Comparison of ENCODE assay signal across 22 cellular contexts in genomic region chr3:11898611-11899325, GRCh38. TPM values are rescaled to one million over a fixed set of nuclear protein-coding genes. Genes with fewer than 3 reads are reported as not detected.
DNase-seq lines count a peak whose midpoint lies in the region; ATAC-seq and TF ChIP-seq lines count a peak whose summit lies in the region.
"Had no signal": no experiment of that assay in that cellular context is flagged by ENCODE, and none has a peak within 500 bp of the region (broad histone marks: within the 10 kb centered on the region; RNA-seq: fewer than 3 reads in every experiment).

No MANE protein-coding gene starts in this region.

- H3K27me3 ChIP-seq in Panc1 (ENCODE audit: control insufficient read depth, insufficient read depth, low read length): no peaks in the 10 kb centered on the region
- H3K27me3 ChIP-seq in upper lobe of right lung: no peaks in the 10 kb centered on the region
- H3K27me3 ChIP-seq in PC-3 (ENCODE audit: low read length): peaks cover 50% of the 10 kb centered on the region
- H3K27me3 ChIP-seq: MG63 had no signal

- no peaks in the 10 kb centered on the region for H3K36me3 ChIP-seq in Panc1 (ENCODE audit: control insufficient read depth, insufficient read depth, low read length)
- no peaks in the 10 kb centered on the region for H3K36me3 ChIP-seq in upper lobe of right lung
- H3K36me3 ChIP-seq in PC-3 (ENCODE audit: low read depth, low read length): no peaks in the 10 kb centered on the region
- H3K36me3 ChIP-seq: MG63 had no signal

- POLR2A ChIA-PET in Panc1 (lab: Charles Lee) (no interaction called here), PC-3 (lab: Charles Lee; ENCODE audit: unreplicated experiment) (no interaction called here)

- H2AFZ ChIP-seq in PC-3 (ENCODE audit: low read length): no peak overlapping the region

- TF ChIP-seq CTCF in Panc1 (IDR thresholded peaks at IDR 0.05): no peak
- TF ChIP-seq CTCF in upper lobe of right lung (IDR thresholded peaks at IDR 0.05): no peak
- TF ChIP-seq CTCF in PC-3 (conservative IDR thresholded peaks at IDR 0.05; ENCODE audit: low read depth, low read length): no peak

- no peak overlapping the region for H3K4me2 ChIP-seq in PC-3 (ENCODE audit: low read length)

- ATAC-seq in Panc1 (0 out of 2 replicates have a peak, but pooled peaks have one; percentile 26), upper lobe of right lung (peak; percentile 35), GM21576 (IDR thresholded peaks at IDR 0.05; ENCODE audit: unreplicated experiment) (no peak), PC-3 (no peak)
- ATAC-seq: CD8-positive, alpha-beta T cell; HCT116; T-helper 17 cell had no signal

- H3K27ac ChIP-seq in Panc1 (ENCODE audit: low read length) (no peak overlapping the region), upper lobe of right lung (no peak overlapping the region), PC-3 (ENCODE audit: low read length) (no peak overlapping the region)
- H3K27ac ChIP-seq: 22Rv1 had no signal

- CTCF ChIA-PET in Panc1 (lab: Charles Lee) (no interaction called here), PC-3 (lab: Charles Lee) (no interaction called here)

- no TSS peak for BruUV-seq in Panc1 (replicated peaks; lab: Mats Ljungman, UMichigan)
- no TSS peak for BruUV-seq in PC-3 (replicated peaks; lab: Mats Ljungman, UMichigan)

- no peaks in the 10 kb centered on the region for H4K20me1 ChIP-seq in PC-3 (ENCODE audit: low read length)

- no peaks in the 10 kb centered on the region for H3K9me3 ChIP-seq in Panc1 (ENCODE audit: control insufficient read depth, insufficient read depth, low read depth, low read length)
- no peaks in the 10 kb centered on the region for H3K9me3 ChIP-seq in upper lobe of right lung
- no peaks in the 10 kb centered on the region for H3K9me3 ChIP-seq in PC-3 (ENCODE audit: low read length)
- H3K9me3 ChIP-seq: MG63 had no signal

- no peaks in the 10 kb centered on the region for H3K4me1 ChIP-seq in Panc1 (ENCODE audit: control insufficient read depth, insufficient read depth, low read length)
- H3K4me1 ChIP-seq in upper lobe of right lung: no peaks in the 10 kb centered on the region
- no peaks in the 10 kb centered on the region for H3K4me1 ChIP-seq in PC-3 (ENCODE audit: insufficient read depth, low read length)

- no peak overlapping the region for H3K9ac ChIP-seq in PC-3 (ENCODE audit: low read length)

- intact Hi-C loops in Panc1 (cut with micrococcal nuclease; ENCODE audit: unreplicated experiment): no loop called here
- intact Hi-C loops in upper lobe of right lung (cut with DNase I): no loop called here
- intact Hi-C loops in PC-3 (cut with micrococcal nuclease): no loop called here

- H3K79me2 ChIP-seq in PC-3 (ENCODE audit: low read length): no peaks in the 10 kb centered on the region

- in situ Hi-C loops in Panc1 (cut with HindIII; ENCODE audit: low pct_unique_long_range_greater_than_20kb, low sequenced_read_pairs): no loop called here

- peak; percentile 24 for DNase-seq in NCI-H2029 treated with DMSO at 0.1 percent for 48 hours (lab: John Stamatoyannopoulos, UW)
- DNase-seq in NCI-H2029 (lab: John Stamatoyannopoulos, UW): no peak
- DNase-seq in Panc1 (ENCODE audit: low read depth, low spot score): no peak
- DNase-seq in left kidney (ENCODE audit: low read depth, low spot score): peak; percentile 13
- DNase-seq in upper lobe of right lung: no peak
- DNase-seq in activated CD8-positive, alpha-beta memory T cell treated with anti-CD3 and anti-CD28 coated beads, Interleukin-2, amount 50 U/mL, for 48 hours: no peak
- no peak for DNase-seq in PC-3
- DNase-seq: C1 segment of cervical spinal cord; CD8-positive, alpha-beta T cell; DMS53; GDM1; GOT3; MG63; NCI-H1048; NCI-H1417 treated with DMSO at 0.1 percent for 48 hours; NCI-H187; Right ventricle myocardium superior; SW 1271; T-helper 17 cell had no signal

- no peak overlapping the region for H3K4me3 ChIP-seq in Panc1 (ENCODE audit: low read depth in 2 of 2, low read length in 2 of 2)
- H3K4me3 ChIP-seq in upper lobe of right lung: no peak overlapping the region
- no peak overlapping the region for H3K4me3 ChIP-seq in PC-3 (ENCODE audit: low read length)
- H3K4me3 ChIP-seq: MG63 had no signal

- no peaks in the 10 kb centered on the region for H3K9me2 ChIP-seq in PC-3 (replicated peaks; ENCODE audit: low read length)

- H3F3A ChIP-seq in PC-3 (ENCODE audit: low read length, unreplicated experiment): no peaks in the 10 kb centered on the region

RNA-seq across cellular contexts. Expression of gene TAMM41, which starts 52.1 kb away (rescaled TPM):
- total RNA-seq in Panc1 (2021; ENCODE audit: unreplicated experiment) (10.8 TPM), upper lobe of right lung (13.0 TPM), PC-3 (2014; rRNA removed) (10.0 and 10.5 TPM in 2 replicates)
- polyA plus RNA-seq in Panc1 (2012; ENCODE audit: insufficient read length): 10.8 TPM

Comparison
In these comparisons a context has a peak if more than half of its experiments do, and no peak if none do; other contexts are left out.
1. DNase-seq: peak in NCI-H2029 treated with DMSO at 0.1 percent for 48 hours (single experiment) and left kidney (single experiment); none in NCI-H2029 (single experiment), Panc1 (single experiment), upper lobe of right lung (single experiment), activated CD8-positive, alpha-beta memory T cell treated with anti-CD3 and anti-CD28 coated beads, Interleukin-2, amount 50 U/mL, for 48 hours (single experiment) and PC-3 (single experiment).
2. ATAC-seq: peak in Panc1 (single experiment) and upper lobe of right lung (single experiment); none in GM21576 (single experiment) and PC-3 (single experiment).